ENCODE assay signal across 24 cellular contexts in genomic region chr6:36488221-36488620, GRCh38. TPM values are rescaled to one million over a fixed set of nuclear protein-coding genes. Genes with fewer than 3 reads are reported as not detected.
DNase-seq lines count a peak whose midpoint lies in the region; ATAC-seq and TF ChIP-seq lines count a peak whose summit lies in the region.
"Had no signal": no experiment of that assay in that cellular context is flagged by ENCODE, and none has a peak within 500 bp of the region (broad histone marks: within the 10 kb centered on the region; RNA-seq: fewer than 3 reads in every experiment).

No MANE protein-coding gene starts in this region.

- H3K4me1 Mint-ChIP-seq in CD8-positive, alpha-beta T cell (ENCODE audit: low read depth) = peaks cover 12% of the 10 kb centered on the region
- peaks cover 7 to 35% of the 10 kb centered on the region in 2 donors for H3K4me1 Mint-ChIP-seq in natural killer cell

- no peak for TF ChIP-seq CTCF in CD8-positive, alpha-beta T cell (IDR thresholded peaks at IDR 0.05)
- TF ChIP-seq CTCF in HEK293 (tag by site-specific recombination; IDR thresholded peaks at IDR 0.05) (no peak), heart right ventricle (IDR thresholded peaks at IDR 0.05) (no peak), parathyroid adenoma (IDR thresholded peaks at IDR 0.05) (no peak), RWPE1 (conservative IDR thresholded peaks at IDR 0.05; ENCODE audit: low read depth) (no peak), natural killer cell (IDR thresholded peaks at IDR 0.05) (no peak)

- H3K36me3 Mint-ChIP-seq in CD8-positive, alpha-beta T cell = peaks cover 81% of the 10 kb centered on the region
- peaks cover 16% of the 10 kb centered on the region for H3K36me3 Mint-ChIP-seq in natural killer cell

- no peak for DNase-seq in CD8-positive, alpha-beta T cell
- DNase-seq in heart right ventricle = no peak
- no peak for DNase-seq in RWPE1 (ENCODE audit: low spot score)
- DNase-seq in natural killer cell = no peak
- no peak for DNase-seq in activated CD4-positive, alpha-beta T cell treated with anti-CD3 and anti-CD28 coated beads for 48 hours
- DNase-seq: ACHN; COR-L47; GF-D8; GOT3; KBM-7; NCI-H1105; NCI-H187; NCI-H2107; NCI-H510A; NCI-H748 treated with DMSO at 0.1 percent for 48 hours; NK-92 treated with Interleukin-12 subunit alpha and Interleukin-12 subunit beta, amount 100 ng/mL, for 24 hours; Peyer's patch; SHP77; SK-N-SH had no signal

- no peaks in the 10 kb centered on the region for H3K9me3 Mint-ChIP-seq in CD8-positive, alpha-beta T cell
- H3K9me3 Mint-ChIP-seq in natural killer cell = no peaks in the 10 kb centered on the region

- POLR2A ChIA-PET in CD8-positive, alpha-beta T cell (lab: Charles Lee) = interaction anchor here (0.6 to 1.6 kb wide), 4 partner anchors 9 to 121 kb away, joined by 3 to 6 read pairs (median 4); no protein-coding TSS in a partner anchor
- POLR2A ChIA-PET in HEK293 (lab: Yijun Ruan, JAX) = no interaction called here
- POLR2A ChIA-PET in RWPE1 (lab: Yijun Ruan, JAX; ENCODE audit: low non-redundant PET) = no interaction called here

- H3K4me3 ChIP-seq in CD8-positive, alpha-beta T cell (ENCODE audit: low read depth, low read length) = no peak overlapping the region
- H3K4me3 ChIP-seq in HEK293 (ENCODE audit: low read depth, low read length) (no peak overlapping the region), heart right ventricle (no peak overlapping the region), parathyroid adenoma (ENCODE audit: low read depth, low read length) (no peak overlapping the region)
- H3K4me3 ChIP-seq: Peyer's patch had no signal

- peaks cover 18% of the 10 kb centered on the region for H3K36me3 ChIP-seq in CD8-positive, alpha-beta T cell (ENCODE audit: insufficient read depth, low read length)
- H3K36me3 ChIP-seq in HEK293 (ENCODE audit: control insufficient read depth in 2 of 2, insufficient read depth in 1 of 2, low read length in 2 of 2) (peaks cover 27 to 58% of the 10 kb centered on the region in 2 experiments), heart right ventricle (peaks cover 0 to 86% (median 17%) of the 10 kb centered on the region in 9 donors), parathyroid adenoma (ENCODE audit: control insufficient read depth, insufficient read depth, low read length) (peaks cover 4% of the 10 kb centered on the region)

- H3K27ac Mint-ChIP-seq in CD8-positive, alpha-beta T cell = peak overlapping the region; percentile 45
- H3K27ac Mint-ChIP-seq in natural killer cell = peak overlapping the region in 1 of 2 donors; percentile 59

- no peaks in the 10 kb centered on the region for H3K27me3 ChIP-seq in CD8-positive, alpha-beta T cell (ENCODE audit: insufficient read depth, low read length)
- no peaks in the 10 kb centered on the region for H3K27me3 ChIP-seq in heart right ventricle
- H3K27me3 ChIP-seq in parathyroid adenoma (ENCODE audit: control insufficient read depth, insufficient read depth, low read length) = no peaks in the 10 kb centered on the region
- H3K27me3 ChIP-seq: Peyer's patch had no signal

- H3K4me1 ChIP-seq in CD8-positive, alpha-beta T cell (ENCODE audit: insufficient read depth, low read length) = no peaks in the 10 kb centered on the region
- H3K4me1 ChIP-seq in HEK293 (ENCODE audit: control insufficient read depth, insufficient read depth, low read length) (no peaks in the 10 kb centered on the region), heart right ventricle (peaks cover 0 to 27% (median 18%) of the 10 kb centered on the region in 9 donors), parathyroid adenoma (peaks cover 8% of the 10 kb centered on the region)
- H3K4me1 ChIP-seq: Peyer's patch had no signal

- intact Hi-C loops in CD8-positive, alpha-beta T cell (cut with DNase I, micrococcal nuclease) = no loop called here
- intact Hi-C loops in heart right ventricle (cut with DNase I) = no loop called here
- intact Hi-C loops in natural killer cell (cut with micrococcal nuclease) = no loop called here

- CTCF ChIA-PET in CD8-positive, alpha-beta T cell (lab: Charles Lee) = interaction anchor here (1.1 to 1.8 kb wide), 2 partner anchors 14 to 127 kb away, joined by 3 to 5 read pairs; no protein-coding TSS in a partner anchor
- CTCF ChIA-PET in HEK293 (lab: Yijun Ruan, JAX) (interaction anchor here (0.5 to 1.4 kb wide), 5 partner anchors 8 to 667 kb away, joined by 3 to 4 read pairs (median 4); no protein-coding TSS in a partner anchor), RWPE1 (lab: Yijun Ruan, JAX) (no interaction called here)

- no peaks in the 10 kb centered on the region for H3K79me2 ChIP-seq in parathyroid adenoma

- peak overlapping the region; percentile 45 for H3K4me2 ChIP-seq in parathyroid adenoma (ENCODE audit: low read length)
- H3K4me2 ChIP-seq: SK-N-SH had no signal

- no peak overlapping the region for H3K4me3 Mint-ChIP-seq in CD8-positive, alpha-beta T cell
- H3K4me3 Mint-ChIP-seq in natural killer cell = no peak overlapping the region

- ATAC-seq in CD8-positive, alpha-beta T cell = no peak
- ATAC-seq in heart right ventricle (peak in 6 of 8 donors; percentile 16 to 72 (median 60)), natural killer cell (no peak)
- ATAC-seq: HCT116 had no signal

- H3K27ac ChIP-seq in CD8-positive, alpha-beta T cell (ENCODE audit: low read depth, low read length) = no peak overlapping the region
- H3K27ac ChIP-seq in HEK293 (ENCODE audit: extremely low read depth, low read depth, low read length) = no peak overlapping the region
- H3K27ac ChIP-seq in heart right ventricle = peak overlapping the region in 3 of 10 donors; percentile 10 to 32 (median 29)
- H3K27ac ChIP-seq in parathyroid adenoma = no peak overlapping the region
- no peak overlapping the region for H3K27ac ChIP-seq in RWPE1
- H3K27ac ChIP-seq: C4-2B, Peyer's patch had no signal

- H2AFZ ChIP-seq in parathyroid adenoma = no peak overlapping the region

- no peaks in the 10 kb centered on the region for H3K9me3 ChIP-seq in CD8-positive, alpha-beta T cell (ENCODE audit: low read length)
- H3K9me3 ChIP-seq in HEK293 (ENCODE audit: control insufficient read depth, insufficient read depth, low read depth, low read length) (no peaks in the 10 kb centered on the region), heart right ventricle (no peaks in the 10 kb centered on the region), parathyroid adenoma (ENCODE audit: control insufficient read depth, low read length) (no peaks in the 10 kb centered on the region)
- H3K9me3 ChIP-seq: Peyer's patch, SK-N-SH had no signal

- no peaks in the 10 kb centered on the region for H3K27me3 Mint-ChIP-seq in CD8-positive, alpha-beta T cell (ENCODE audit: low read depth)
- H3K27me3 Mint-ChIP-seq in natural killer cell (ENCODE audit: low read depth in 2 of 2) = no peaks in the 10 kb centered on the region

- H3K9ac ChIP-seq in parathyroid adenoma = no peak overlapping the region
- H3K9ac ChIP-seq: SK-N-SH had no signal

TF ChIP-seq in HEK293, 187 proteins besides CTCF, POLR2A, EP300 and RAD21:
- TF ChIP-seq ZBTB17 (tag by site-specific recombination; IDR thresholded peaks at IDR 0.05) = peak; percentile 57; the same call in 1 of the 2 replicates
- TF ChIP-seq ZBTB48 (tag by site-specific recombination; IDR thresholded peaks at IDR 0.05) = no peak

RNA-seq across cellular contexts. Expression of gene KCTD20, which starts 45.4 kb away (rescaled TPM):
- 10 to 100 TPM; 42.5 to 49.1 TPM for total RNA-seq in CD8-positive, alpha-beta T cell
- total RNA-seq in heart right ventricle = 10 to 100 TPM; 21.4 to 36.6 (median 26.1) TPM
- polyA plus RNA-seq in heart right ventricle = 10 to 100 TPM in 1 of 2 donors, 1 to 10 TPM in 1; 8.9 to 13.4 TPM
- 10 to 100 TPM; 37.7 to 43.5 (median 43.2) TPM for total RNA-seq in natural killer cell

RNA-seq across cellular contexts. Expression of gene PXT1, which starts 45.6 kb away (rescaled TPM):
- under 1 TPM; 0.56 to 0.95 TPM for total RNA-seq in CD8-positive, alpha-beta T cell
- total RNA-seq in heart right ventricle = under 1 TPM in 5 of 10 donors, not detected in 5; 0.18 to 0.34 (median 0.23) TPM
- under 1 TPM; 0.15 to 0.26 TPM for polyA plus RNA-seq in heart right ventricle
- 1 to 10 TPM in 1 of 3 donors, under 1 TPM in 2; 0.27 to 1.0 (median 0.28) TPM for total RNA-seq in natural killer cell
- total RNA-seq: Daoy, Peyer's patch had no signal
- polyA plus RNA-seq: SK-N-SH had no signal

RNA-seq across cellular contexts. Expression of gene STK38, which starts 59.1 kb away (rescaled TPM):
- 10 to 100 TPM; 37.6 to 38.7 TPM for total RNA-seq in CD8-positive, alpha-beta T cell
- total RNA-seq in heart right ventricle = 10 to 100 TPM; 13.2 to 23.8 (median 21.5) TPM
- 10 to 100 TPM; 12.9 to 22.1 TPM for polyA plus RNA-seq in heart right ventricle
- 100 to 1,000 TPM; 105 to 157 (median 126) TPM for total RNA-seq in natural killer cell

Comparison
In these comparisons a context has a peak if more than half of its experiments do, and no peak if none do; other contexts are left out.
1. ATAC-seq: peak in heart right ventricle (6 of 8); none in CD8-positive, alpha-beta T cell (single experiment) and natural killer cell (0 of 3).